ENCODE assay signal across 14 cellular contexts in the genomic region with DNA sequence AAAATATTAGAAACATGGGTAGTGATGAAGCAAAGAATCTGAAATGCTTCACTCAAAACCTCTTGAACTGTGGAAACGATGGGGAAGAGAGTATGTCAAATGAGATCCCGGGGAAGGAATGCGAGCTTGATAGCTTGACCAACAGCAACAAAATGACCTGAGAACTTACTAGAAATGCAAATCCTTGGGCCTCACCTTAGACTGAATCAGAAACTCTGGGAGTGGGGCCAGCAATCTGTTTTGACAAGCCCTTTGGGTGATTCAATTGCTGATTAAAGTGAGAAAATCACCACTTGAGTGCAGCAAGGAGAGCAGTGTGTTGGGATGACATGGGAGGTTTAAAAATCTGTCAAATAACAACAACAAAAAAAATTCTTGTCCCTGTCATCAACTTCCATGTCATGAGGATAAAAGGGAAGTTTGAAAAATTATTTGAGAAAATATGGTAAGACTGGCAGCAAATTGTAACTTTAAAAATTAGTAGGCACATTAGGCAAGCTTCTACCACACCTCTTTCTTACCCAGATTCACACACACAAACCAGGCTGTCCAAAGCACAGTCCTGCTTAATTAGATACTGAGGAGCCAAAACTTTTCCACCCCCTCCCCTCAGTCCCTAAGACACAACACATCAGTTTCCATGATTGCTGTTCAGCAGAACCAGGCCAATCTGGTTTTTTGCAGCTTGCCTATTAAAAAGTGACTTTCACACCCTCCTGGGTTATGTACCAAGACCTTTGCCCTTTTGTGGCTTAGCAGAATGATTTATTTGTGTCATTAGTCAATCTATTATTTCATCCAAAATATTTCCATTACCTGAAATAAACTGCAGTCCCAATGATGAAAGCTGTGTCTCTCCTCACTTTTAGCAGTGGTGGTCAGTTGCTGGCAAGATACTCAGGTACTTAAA. TPM values are rescaled to one million over a fixed set of nuclear protein-coding genes. Genes with fewer than 3 reads are reported as not detected.
DNase-seq lines count a peak whose midpoint lies in the region; ATAC-seq and TF ChIP-seq lines count a peak whose summit lies in the region.
"Had no signal": no experiment of that assay in that cellular context is flagged by ENCODE, and none has a peak within 500 bp of the region (broad histone marks: within the 10 kb centered on the region; RNA-seq: fewer than 3 reads in every experiment).

No MANE protein-coding gene starts in this region.

- H3K4me2 ChIP-seq in BLaER1: no peak overlapping the region

- peak; percentile 24 for DNase-seq in M059J (ENCODE audit: low read depth)
- no peak for DNase-seq in caudate nucleus (lab: John Stamatoyannopoulos, UW)
- no peak for DNase-seq in memory B cell (ENCODE audit: low spot score in 2 of 2)
- no peak for DNase-seq in activated T-helper 1 cell treated with anti-CD3 and anti-CD28 coated beads, Interleukin-12 subunit alpha, Interleukin-12 subunit beta, Interleukin-2, Interleukin-4 antibody, amounts not matched to agents 30 ng/mL and 10 ng/mL and 1 ng/mL, durations not matched to agents 14 hours and 24 hours and 36 hours (ENCODE audit: low spot score)
- no peak for DNase-seq in transverse colon
- DNase-seq: DMS153, dorsolateral prefrontal cortex, NCI-H2081, SHP77 had no signal

- H3K27ac ChIP-seq in BLaER1: 0 out of 2 replicates have a peak overlapping the region, but pooled peaks have one; percentile 30
- peak overlapping the region; percentile 4 for H3K27ac ChIP-seq in caudate nucleus (ENCODE audit: low read depth, low read length)
- H3K27ac ChIP-seq in transverse colon: peak overlapping the region in 1 of 4 donors; percentile 4

- no peaks in the 10 kb centered on the region for H3K9me3 Mint-ChIP-seq in memory B cell
- H3K9me3 Mint-ChIP-seq in activated T-helper 1 cell treated with anti-CD3 and anti-CD28 coated beads, Interleukin-12 subunit alpha, Interleukin-12 subunit beta, Interleukin-2, Interleukin-4 antibody, amounts not matched to agents 30 ng/mL and 10 ng/mL and 1 ng/mL, durations not matched to agents 14 hours and 24 hours and 36 hours: no peaks in the 10 kb centered on the region
- H3K9me3 Mint-ChIP-seq: activated T-helper 2 cell treated with anti-CD3 and anti-CD28 coated beads, Interferon-gamma antibody, Interleukin-2, Interleukin-4, amounts not matched to agents 10 μg/mL and 5 μg/mL and 100 μg/mL, durations not matched to agents 14 hours and 24 hours and 36 hours had no signal

- no peaks in the 10 kb centered on the region for H3K27me3 ChIP-seq in BLaER1
- no peaks in the 10 kb centered on the region for H3K27me3 ChIP-seq in transverse colon

- TF ChIP-seq EP300 in transverse colon (IDR thresholded peaks at IDR 0.05; ENCODE audit: low read depth): no peak

- no peaks in the 10 kb centered on the region for H3K27me3 Mint-ChIP-seq in memory B cell
- peaks cover 4% of the 10 kb centered on the region for H3K27me3 Mint-ChIP-seq in activated T-helper 1 cell treated with anti-CD3 and anti-CD28 coated beads, Interleukin-12 subunit alpha, Interleukin-12 subunit beta, Interleukin-2, Interleukin-4 antibody, amounts not matched to agents 30 ng/mL and 10 ng/mL and 1 ng/mL, durations not matched to agents 14 hours and 24 hours and 36 hours (ENCODE audit: insufficient read depth)

- in situ Hi-C loops in transverse colon (cut with MboI; ENCODE audit: low pct_ligation_motif_present in 1 of 4, low pct_unique_long_range_greater_than_20kb in 1 of 4, low sequenced_read_pairs in 3 of 4): no loop called here

- 42 to 59% methylated on average over 3 of the region's 3 CpGs for WGBS in transverse colon (ENCODE audit: low coverage in 1 of 2), 2 donors

- H4K20me1 ChIP-seq in BLaER1: no peaks in the 10 kb centered on the region

- no peaks in the 10 kb centered on the region for H3K9me3 ChIP-seq in BLaER1
- no peaks in the 10 kb centered on the region for H3K9me3 ChIP-seq in transverse colon

- peak overlapping the region; percentile 90 for H3K27ac Mint-ChIP-seq in memory B cell
- H3K27ac Mint-ChIP-seq in activated T-helper 1 cell treated with anti-CD3 and anti-CD28 coated beads, Interleukin-12 subunit alpha, Interleukin-12 subunit beta, Interleukin-2, Interleukin-4 antibody, amounts not matched to agents 30 ng/mL and 10 ng/mL and 1 ng/mL, durations not matched to agents 14 hours and 24 hours and 36 hours: no peak overlapping the region
- H3K27ac Mint-ChIP-seq: activated T-helper 2 cell treated with anti-CD3 and anti-CD28 coated beads, Interferon-gamma antibody, Interleukin-2, Interleukin-4, amounts not matched to agents 10 μg/mL and 5 μg/mL and 100 μg/mL, durations not matched to agents 14 hours and 24 hours and 36 hours had no signal

- no peak for TF ChIP-seq CTCF in transverse colon (IDR thresholded peaks at IDR 0.05)

- H3K4me1 ChIP-seq in BLaER1 (peaks cover 8% of the 10 kb centered on the region; the same call in 1 of the 2 replicates), transverse colon (no peaks in the 10 kb centered on the region)

- intact Hi-C loops in activated T-helper 1 cell treated with anti-CD3 and anti-CD28 coated beads, Interleukin-12 subunit alpha, Interleukin-12 subunit beta, Interleukin-2, Interleukin-4 antibody, amounts not matched to agents 30 ng/mL and 10 ng/mL and 1 ng/mL, durations not matched to agents 14 hours and 24 hours and 36 hours (cut with micrococcal nuclease): loop anchor here (10.0 kb wide), 1 partner anchor 114 kb away; no protein-coding TSS in a partner anchor
- intact Hi-C loops in transverse colon (cut with DNase I; ENCODE audit: low total_unique reads): no loop called here

- H3K4me3 ChIP-seq in BLaER1 (no peak overlapping the region), transverse colon (no peak overlapping the region)
- H3K4me3 ChIP-seq: dorsolateral prefrontal cortex had no signal

- ATAC-seq in memory B cell (ENCODE audit: low read depth): no peak
- no peak for ATAC-seq in GM19023 (IDR thresholded peaks at IDR 0.05; ENCODE audit: unreplicated experiment)
- ATAC-seq in GM21367 (IDR thresholded peaks at IDR 0.05; ENCODE audit: unreplicated experiment): no peak

- no peaks in the 10 kb centered on the region for H3K36me3 Mint-ChIP-seq in memory B cell
- H3K36me3 Mint-ChIP-seq in activated T-helper 1 cell treated with anti-CD3 and anti-CD28 coated beads, Interleukin-12 subunit alpha, Interleukin-12 subunit beta, Interleukin-2, Interleukin-4 antibody, amounts not matched to agents 30 ng/mL and 10 ng/mL and 1 ng/mL, durations not matched to agents 14 hours and 24 hours and 36 hours (ENCODE audit: low read depth): no peaks in the 10 kb centered on the region

- no peak for TF ChIP-seq POLR2A in transverse colon (IDR thresholded peaks at IDR 0.05)

- H3K36me3 ChIP-seq in BLaER1 (no peaks in the 10 kb centered on the region), transverse colon (no peaks in the 10 kb centered on the region)

- peak overlapping the region; percentile 5 for H3K4me3 Mint-ChIP-seq in memory B cell
- H3K4me3 Mint-ChIP-seq in activated T-helper 1 cell treated with anti-CD3 and anti-CD28 coated beads, Interleukin-12 subunit alpha, Interleukin-12 subunit beta, Interleukin-2, Interleukin-4 antibody, amounts not matched to agents 30 ng/mL and 10 ng/mL and 1 ng/mL, durations not matched to agents 14 hours and 24 hours and 36 hours: no peak overlapping the region

- H3K4me1 Mint-ChIP-seq in memory B cell: peaks cover 21% of the 10 kb centered on the region
- H3K4me1 Mint-ChIP-seq in activated T-helper 1 cell treated with anti-CD3 and anti-CD28 coated beads, Interleukin-12 subunit alpha, Interleukin-12 subunit beta, Interleukin-2, Interleukin-4 antibody, amounts not matched to agents 30 ng/mL and 10 ng/mL and 1 ng/mL, durations not matched to agents 14 hours and 24 hours and 36 hours (ENCODE audit: low read depth): no peaks in the 10 kb centered on the region

- H3K9ac ChIP-seq in BLaER1: no peak overlapping the region

RNA-seq across cellular contexts. Expression of a gene that starts 15.6 kb away (rescaled TPM):
- not detected in 2 replicates for total RNA-seq in M059J (2014; rRNA removed; shearing (Covaris generic))
- total RNA-seq in activated T-helper 1 cell treated with anti-CD3 and anti-CD28 coated beads, Interleukin-12 subunit alpha, Interleukin-12 subunit beta, Interleukin-2, Interleukin-4 antibody, amounts not matched to agents 30 ng/mL and 10 ng/mL and 1 ng/mL, durations not matched to agents 14 hours and 24 hours and 36 hours: not detected in 2 replicates
- not detected for total RNA-seq in transverse colon
- total RNA-seq: activated T-helper 2 cell treated with anti-CD3 and anti-CD28 coated beads, Interferon-gamma antibody, Interleukin-2, Interleukin-4, amounts not matched to agents 10 μg/mL and 5 μg/mL and 100 μg/mL, durations not matched to agents 14 hours and 24 hours and 36 hours; T-helper 2 cell treated with Interferon-gamma antibody and Interleukin-4, amounts not matched to agents 100 ng/mL and 5 ng/mL, for 36 hours had no signal
